Comparison of ENCODE assay signal across 28 cellular contexts in genomic region chr1:13981142-13981541, GRCh38.
"Had no signal": no experiment of that assay in that cellular context is flagged by ENCODE, and none has a peak within 500 bp of the region (broad histone marks: within the 10 kb centered on the region; RNA-seq: fewer than 3 reads in every experiment).

No MANE protein-coding gene starts in this region.

- DNase-seq: occipital lobe; ovary; posterior cingulate gyrus; psoas muscle; right cardiac atrium; right lobe of liver; sigmoid colon; small intestine; stimulated activated CD4-positive, alpha-beta T cell treated with anti-CD3 and anti-CD28 coated beads, Interleukin-15, amount 100 ng/mL, for 24 hours; stimulated activated CD4-positive, alpha-beta T cell treated with anti-CD3 and anti-CD28 coated beads, Interleukin-2, amount 100 ng/mL, for 24 hours; stimulated activated CD4-positive, alpha-beta T cell treated with anti-CD3 and anti-CD28 coated beads, Interleukin-2, amount 100 ng/mL, for 48 hours; stimulated activated CD4-positive, alpha-beta T cell treated with anti-CD3 and anti-CD28 coated beads, Interleukin-4, amount 100 ng/mL, for 24 hours; stimulated activated naive B cell treated with anti-CD40 and anti-IgM and Interleukin-4, amounts not matched to agents 10 μg/mL and 1 μg/mL and 100 μg/mL, for 72 hours; stimulated activated naive CD4-positive, alpha-beta T cell treated with Interleukin-2 at 50 U/mL for 16 hours; stomach; thyroid gland; trophoblast cell; upper lobe of left lung had no signal

- H3K27ac ChIP-seq: neural progenitor cell, ovary, parathyroid adenoma, psoas muscle, right lobe of liver, sigmoid colon, stomach, thoracic aorta, thyroid gland, tibial nerve, upper lobe of left lung, vagina had no signal

- H3K4me1 ChIP-seq: neural progenitor cell, parathyroid adenoma, psoas muscle, right lobe of liver, sigmoid colon, stomach, thyroid gland, tibial nerve, upper lobe of left lung, vagina had no signal

- H3K9me3 Mint-ChIP-seq: stimulated activated effector memory CD8-positive, alpha-beta T cell treated with anti-CD3 and anti-CD28 coated beads, Interleukin-12 subunit alpha, Interleukin-12 subunit beta, amount 100 ng/mL, for 72 hours; stimulated activated naive B cell treated with anti-CD40 and anti-IgM and Interleukin-4, amounts not matched to agents 10 μg/mL and 1 μg/mL and 100 μg/mL, for 72 hours; stimulated activated naive CD8-positive, alpha-beta T cell treated with anti-CD3 and anti-CD28 coated beads, Interleukin-15, Interleukin-2, amounts not matched to agents 100 ng/mL and 50 ng/mL, for 24 hours had no signal

- H3K36me3 Mint-ChIP-seq: neural progenitor cell; stimulated activated effector memory CD8-positive, alpha-beta T cell treated with anti-CD3 and anti-CD28 coated beads, Interleukin-12 subunit alpha, Interleukin-12 subunit beta, amount 100 ng/mL, for 72 hours; stimulated activated naive B cell treated with anti-CD40 and anti-IgM and Interleukin-4, amounts not matched to agents 10 μg/mL and 1 μg/mL and 100 μg/mL, for 72 hours had no signal

- H3K27me3 ChIP-seq: neural progenitor cell, ovary, right lobe of liver, sigmoid colon, stomach, thyroid gland, tibial nerve, upper lobe of left lung, vagina had no signal

- H3K4me1 Mint-ChIP-seq: nephron; neural progenitor cell; stimulated activated effector memory CD8-positive, alpha-beta T cell treated with anti-CD3 and anti-CD28 coated beads, Interleukin-12 subunit alpha, Interleukin-12 subunit beta, amount 100 ng/mL, for 72 hours; stimulated activated naive B cell treated with anti-CD40 and anti-IgM and Interleukin-4, amounts not matched to agents 10 μg/mL and 1 μg/mL and 100 μg/mL, for 72 hours had no signal

- H3K4me3 Mint-ChIP-seq: nephron; neural progenitor cell; stimulated activated effector memory CD8-positive, alpha-beta T cell treated with anti-CD3 and anti-CD28 coated beads, Interleukin-12 subunit alpha, Interleukin-12 subunit beta, amount 100 ng/mL, for 72 hours; stimulated activated naive B cell treated with anti-CD40 and anti-IgM and Interleukin-4, amounts not matched to agents 10 μg/mL and 1 μg/mL and 100 μg/mL, for 72 hours; stimulated activated naive CD8-positive, alpha-beta T cell treated with anti-CD3 and anti-CD28 coated beads, Interleukin-15, Interleukin-2, amounts not matched to agents 100 ng/mL and 50 ng/mL, for 24 hours had no signal

- H3K4me3 ChIP-seq: neural progenitor cell, ovary, psoas muscle, right lobe of liver, sigmoid colon, stomach, thoracic aorta, thyroid gland, tibial nerve, upper lobe of left lung, vagina had no signal

- ATAC-seq: psoas muscle; right cardiac atrium; right lobe of liver; stimulated activated effector memory CD8-positive, alpha-beta T cell treated with anti-CD3 and anti-CD28 coated beads, Interleukin-12 subunit alpha, Interleukin-12 subunit beta, amount 100 ng/mL, for 72 hours; stimulated activated naive B cell treated with anti-CD40 and anti-IgM and Interleukin-4, amounts not matched to agents 10 μg/mL and 1 μg/mL and 100 μg/mL, for 72 hours had no signal

- H3K9me3 ChIP-seq: ovary, psoas muscle, right lobe of liver, stomach, thoracic aorta, thyroid gland, upper lobe of left lung, vagina had no signal

- H3K36me3 ChIP-seq: neural progenitor cell, ovary, right lobe of liver, sigmoid colon, stomach, thoracic aorta, thyroid gland, tibial nerve, upper lobe of left lung, vagina had no signal

- FAIRE-seq: small intestine, urothelium cell line had no signal

- H3K27ac Mint-ChIP-seq: nephron; neural progenitor cell; progenitor cell of endocrine pancreas; stimulated activated effector memory CD8-positive, alpha-beta T cell treated with anti-CD3 and anti-CD28 coated beads, Interleukin-12 subunit alpha, Interleukin-12 subunit beta, amount 100 ng/mL, for 72 hours; stimulated activated naive B cell treated with anti-CD40 and anti-IgM and Interleukin-4, amounts not matched to agents 10 μg/mL and 1 μg/mL and 100 μg/mL, for 72 hours; stimulated activated naive CD8-positive, alpha-beta T cell treated with anti-CD3 and anti-CD28 coated beads, Interleukin-15, Interleukin-2, amounts not matched to agents 100 ng/mL and 50 ng/mL, for 24 hours had no signal
